ENCODE assay signal across 26 cellular contexts in genomic region chr1:240776237-240776636, GRCh38.
"Had no signal": no experiment of that assay in that cellular context is flagged by ENCODE, and none has a peak within 500 bp of the region (broad histone marks: within the 10 kb centered on the region; RNA-seq: fewer than 3 reads in every experiment).

No MANE protein-coding gene starts in this region.

- H3K36me3 ChIP-seq: breast epithelium had no signal

- H3K27me3 ChIP-seq: breast epithelium had no signal

- H3K9me3 Mint-ChIP-seq: activated B cell treated with CpG ODN at 0.5 μM for 24 hours; activated CD4-positive, alpha-beta memory T cell treated with anti-CD3 and anti-CD28 coated beads for 36 hours; activated CD4-positive, alpha-beta T cell treated with anti-CD3 and anti-CD28 coated beads, Interleukin-2, amount 10 ng/mL, durations not matched to agents 7 days and 5 days; activated naive CD4-positive, alpha-beta T cell treated with anti-CD3 and anti-CD28 coated beads, Interleukin-2, amount 10 ng/mL, durations not matched to agents 7 days and 5 days; activated naive CD8-positive, alpha-beta T cell treated with anti-CD3 and anti-CD28 coated beads for 36 hours; activated T-cell treated with anti-CD3 and anti-CD28 coated beads, Interleukin-2, amount 50 U/mL, for 4 hours; activated T-helper 17 cell treated with anti-CD3 and anti-CD28 coated beads, Interleukin-2, amount 50 U/mL, for 72 hours; central memory CD8-positive, alpha-beta T cell had no signal

- H3K9me3 ChIP-seq: breast epithelium had no signal

- H3K27me3 Mint-ChIP-seq: activated B cell treated with CpG ODN at 0.5 μM for 24 hours; activated CD4-positive, alpha-beta T cell treated with anti-CD3 and anti-CD28 coated beads, Interleukin-2, amount 10 ng/mL, durations not matched to agents 7 days and 5 days; activated naive CD4-positive, alpha-beta T cell treated with anti-CD3 and anti-CD28 coated beads, Interleukin-2, amount 10 ng/mL, durations not matched to agents 7 days and 5 days; activated naive CD8-positive, alpha-beta T cell treated with anti-CD3 and anti-CD28 coated beads for 36 hours; activated T-helper 17 cell treated with anti-CD3 and anti-CD28 coated beads, Interleukin-2, amount 50 U/mL, for 72 hours; central memory CD8-positive, alpha-beta T cell; IgD-negative memory B cell had no signal

- H3K27ac ChIP-seq: breast epithelium had no signal

- H3K4me1 ChIP-seq: breast epithelium had no signal

- H3K4me1 Mint-ChIP-seq: activated B cell treated with CpG ODN at 0.5 μM for 24 hours; activated CD4-positive, alpha-beta T cell treated with anti-CD3 and anti-CD28 coated beads, Interleukin-2, amount 10 ng/mL, durations not matched to agents 7 days and 5 days; activated naive CD4-positive, alpha-beta T cell treated with anti-CD3 and anti-CD28 coated beads, Interleukin-2, amount 10 ng/mL, durations not matched to agents 7 days and 5 days; activated naive CD8-positive, alpha-beta T cell treated with anti-CD3 and anti-CD28 coated beads for 36 hours; activated T-helper 17 cell treated with anti-CD3 and anti-CD28 coated beads, Interleukin-2, amount 50 U/mL, for 72 hours; central memory CD8-positive, alpha-beta T cell; IgD-negative memory B cell; T-helper 17 cell had no signal

- H3K27ac Mint-ChIP-seq: activated B cell treated with CpG ODN at 0.5 μM for 24 hours; activated CD4-positive, alpha-beta memory T cell treated with anti-CD3 and anti-CD28 coated beads for 36 hours; activated CD4-positive, alpha-beta T cell treated with anti-CD3 and anti-CD28 coated beads, Interleukin-2, amount 10 ng/mL, durations not matched to agents 7 days and 5 days; activated naive CD4-positive, alpha-beta T cell treated with anti-CD3 and anti-CD28 coated beads, Interleukin-2, amount 10 ng/mL, durations not matched to agents 7 days and 5 days; activated naive CD8-positive, alpha-beta T cell treated with anti-CD3 and anti-CD28 coated beads for 36 hours; activated T-helper 17 cell treated with anti-CD3 and anti-CD28 coated beads, Interleukin-2, amount 50 U/mL, for 72 hours; IgD-negative memory B cell; T-helper 17 cell had no signal

- H3K4me3 ChIP-seq: breast epithelium had no signal

- ATAC-seq: activated T-cell treated with anti-CD3 and anti-CD28 coated beads, Interleukin-2, amount 50 U/mL, for 4 hours; activated T-helper 17 cell treated with anti-CD3 and anti-CD28 coated beads, Interleukin-2, amount 50 U/mL, for 72 hours; T-helper 17 cell had no signal

- H3K36me3 Mint-ChIP-seq: activated CD4-positive, alpha-beta memory T cell treated with anti-CD3 and anti-CD28 coated beads for 36 hours; activated naive CD4-positive, alpha-beta T cell treated with anti-CD3 and anti-CD28 coated beads, Interleukin-2, amount 10 ng/mL, durations not matched to agents 7 days and 5 days; activated naive CD8-positive, alpha-beta T cell treated with anti-CD3 and anti-CD28 coated beads for 36 hours; IgD-negative memory B cell had no signal

- H3K4me3 Mint-ChIP-seq: activated B cell treated with CpG ODN at 0.5 μM for 24 hours; activated CD4-positive, alpha-beta memory T cell treated with anti-CD3 and anti-CD28 coated beads for 36 hours; activated CD4-positive, alpha-beta T cell treated with anti-CD3 and anti-CD28 coated beads, Interleukin-2, amount 10 ng/mL, durations not matched to agents 7 days and 5 days; activated naive CD4-positive, alpha-beta T cell treated with anti-CD3 and anti-CD28 coated beads, Interleukin-2, amount 10 ng/mL, durations not matched to agents 7 days and 5 days; activated naive CD8-positive, alpha-beta T cell treated with anti-CD3 and anti-CD28 coated beads for 36 hours; activated T-cell treated with anti-CD3 and anti-CD28 coated beads, Interleukin-2, amount 50 U/mL, for 4 hours; activated T-helper 17 cell treated with anti-CD3 and anti-CD28 coated beads, Interleukin-2, amount 50 U/mL, for 72 hours; central memory CD8-positive, alpha-beta T cell; IgD-negative memory B cell; T-helper 17 cell had no signal

- DNase-seq: activated B cell treated with CpG ODN at 0.5 μM for 24 hours; activated CD4-positive, alpha-beta memory T cell treated with anti-CD3 and anti-CD28 coated beads for 36 hours; activated CD4-positive, alpha-beta T cell treated with anti-CD3 and anti-CD28 coated beads, Interleukin-2, amount 10 ng/mL, durations not matched to agents 7 days and 5 days; activated CD8-positive, alpha-beta memory T cell treated with anti-CD3 and anti-CD28 coated beads for 24 hours; activated gamma-delta T cell treated with Interleukin-2 at 50 U/mL for 16 hours; activated naive CD4-positive, alpha-beta T cell treated with anti-CD3 and anti-CD28 coated beads, Interleukin-2, amount 10 ng/mL, durations not matched to agents 7 days and 5 days; activated naive CD8-positive, alpha-beta T cell treated with anti-CD3 and anti-CD28 coated beads for 36 hours; activated T-cell treated with anti-CD3 and anti-CD28 coated beads, Interleukin-2, amount 50 U/mL, for 4 hours; aorta; KG1; NCI-H1048; NCI-H146; NCI-H1930; NCI-H2171; NCI-H2227 treated with DMSO at 0.1 percent for 48 hours; NCI-H446 treated with DMSO at 0.1 percent for 48 hours; NCI-H524 treated with DMSO at 0.1 percent for 48 hours; NCI-H748 treated with DMSO at 0.1 percent for 48 hours; OCI-M1; SHP77 treated with DMSO at 0.1 percent for 48 hours; T-helper 17 cell; T-helper 9 cell had no signal
